ENCODE assay signal across 9 cellular contexts in the genomic region with DNA sequence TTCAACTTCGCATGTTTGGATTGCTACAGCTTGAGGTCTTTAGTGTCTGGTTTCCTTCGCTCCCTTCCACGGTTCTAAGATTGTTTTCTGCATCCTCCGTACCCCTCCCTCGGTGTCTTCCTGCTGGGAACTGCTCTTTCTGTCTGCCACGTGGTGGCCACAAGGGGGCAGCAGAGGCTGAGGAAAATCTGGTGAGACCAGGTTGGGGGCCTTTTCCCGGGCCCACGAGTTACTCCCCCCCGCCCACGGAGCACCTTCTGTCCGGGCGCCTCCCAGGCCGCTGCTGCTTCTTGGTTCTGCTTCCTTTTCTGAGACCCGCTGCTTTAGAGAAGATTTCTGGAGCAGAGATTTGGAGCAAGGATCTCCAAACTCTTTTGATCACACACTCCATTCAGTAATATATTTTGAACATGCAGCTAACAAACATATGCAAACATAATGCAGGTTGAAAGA. TPM values are rescaled to one million over a fixed set of nuclear protein-coding genes. Genes with fewer than 3 reads are reported as not detected.
DNase-seq lines count a peak whose midpoint lies in the region; ATAC-seq, FAIRE-seq and TF ChIP-seq lines count a peak whose summit lies in the region.
"Had no signal": no experiment of that assay in that cellular context is flagged by ENCODE, and none has a peak within 500 bp of the region (broad histone marks: within the 10 kb centered on the region; RNA-seq: fewer than 3 reads in every experiment).

No MANE protein-coding gene starts in this region.

- DNase-seq in COLO668 (lab: John Stamatoyannopoulos, UW; ENCODE audit: unreplicated experiment) (peak; percentile 19), HL-60 (ENCODE audit: low read depth in 1 of 2, low spot score in 1 of 2) (peak; percentile 43 to 61), SJCRH30 (peak; percentile 71 to 85), globus pallidus (ENCODE audit: low spot score) (peak; percentile 62), pancreas (peak; percentile 50 to 87 (median 70)), testis (peak; percentile 90), NCI-H1092 (lab: John Stamatoyannopoulos, UW) (no peak)
- DNase-seq in activated naive CD4-positive, alpha-beta T cell (lab: John Stamatoyannopoulos, UW), result peak; percentile 21 to 68 (median 57)

- ATAC-seq in pancreas, result peak; percentile 72 to 97 (median 90)

- H3K9me3 ChIP-seq in SJCRH30 (replicated peaks) (no peaks in the 10 kb centered on the region; the same call in 1 of the 2 replicates), pancreas (no peaks in the 10 kb centered on the region), testis (no peaks in the 10 kb centered on the region)

- H3K36me3 ChIP-seq in SJCRH30 (no peaks in the 10 kb centered on the region), pancreas (no peaks in the 10 kb centered on the region), testis (ENCODE audit: low read depth, missing control alignments) (no peaks in the 10 kb centered on the region)

- intact Hi-C loops in pancreas (cut with DNase I), result loop anchor here in 1 of 3 donors (10.0 kb wide), 2 partner anchors 150 to 550 kb away; no protein-coding TSS in a partner anchor
- intact Hi-C loops in testis (cut with DNase I; ENCODE audit: low total_unique reads), result loop anchor here (10.0 kb wide), 1 partner anchor 170 kb away; no protein-coding TSS in a partner anchor

- no peak for FAIRE-seq in pancreas (lab: Jason Lieb, UNC)
- FAIRE-seq: endometrium had no signal

- no peak overlapping the region for H3K4me3 ChIP-seq in HL-60 (replicated peaks; ENCODE audit: insufficient read depth, low read length)
- no peak overlapping the region for H3K4me3 ChIP-seq in SJCRH30
- no peak overlapping the region for H3K4me3 ChIP-seq in pancreas
- H3K4me3 ChIP-seq in testis, result no peak overlapping the region

- no peaks in the 10 kb centered on the region for H3K4me1 ChIP-seq in SJCRH30
- H3K4me1 ChIP-seq in pancreas, result no peaks in the 10 kb centered on the region
- H3K4me1 ChIP-seq in testis, result peaks cover 5% of the 10 kb centered on the region

- H3K27me3 ChIP-seq in HL-60 (ENCODE audit: insufficient read depth, poor library complexity, severe bottlenecking) (peaks cover 2% of the 10 kb centered on the region), SJCRH30 (no peaks in the 10 kb centered on the region), pancreas (no peaks in the 10 kb centered on the region), testis (no peaks in the 10 kb centered on the region)

- TF ChIP-seq POLR2A in testis (IDR thresholded peaks at IDR 0.05), result no peak

- WGBS in pancreas, 2 donors, result 0 to 1% methylated on average over 14 of the region's 14 CpGs
- 0 to 2% methylated on average over 14 of the region's 14 CpGs for WGBS in testis, 2 donors

- TF ChIP-seq CTCF in HL-60 (IDR thresholded peaks at IDR 0.05; ENCODE audit: insufficient read depth, low read length) (peak; percentile 77), pancreas (IDR thresholded peaks at IDR 0.05) (peak; percentile 79 to 91 (median 88)), testis (IDR thresholded peaks at IDR 0.05) (peak; percentile 89 to 95 (median 94))

- H3K27ac ChIP-seq in HL-60 (replicated peaks), result no peak overlapping the region
- no peak overlapping the region for H3K27ac ChIP-seq in SJCRH30
- no peak overlapping the region for H3K27ac ChIP-seq in pancreas
- peak overlapping the region; percentile 44 to 66 for H3K27ac ChIP-seq in testis

RNA-seq across cellular contexts. Expression of a gene that starts 21.1 kb away (rescaled TPM):
- total RNA-seq in SJCRH30 (2014; rRNA removed; shearing (Covaris generic)), result 4.1 and 4.9 TPM in 2 replicates
- total RNA-seq in pancreas, result 1 to 10 TPM; 3.1 to 7.1 (median 4.7) TPM
- 10 to 100 TPM; 27.4 to 45.2 TPM for polyA plus RNA-seq in pancreas
- total RNA-seq in testis, result 10 to 100 TPM; 15.2 to 26.9 TPM
- polyA plus RNA-seq in testis (ENCODE audit: insufficient read depth, low read depth, low replicate concordance), result 12.4 TPM

RNA-seq across cellular contexts. Expression of a gene that starts 52.5 kb away (rescaled TPM):
- 2.8 and 3.6 TPM in 2 replicates for total RNA-seq in SJCRH30 (2014; rRNA removed; shearing (Covaris generic))
- total RNA-seq in pancreas (10 to 100 TPM in 1 of 6 donors, 1 to 10 TPM in 3, under 1 TPM in 2; 0.59 to 10.1 (median 2.9) TPM), testis (1 to 10 TPM; 5.4 to 7.7 TPM)
- polyA plus RNA-seq in pancreas (1 to 10 TPM; 5.2 to 5.4 TPM), testis (ENCODE audit: insufficient read depth, low read depth, low replicate concordance) (11.3 TPM)

RNA-seq across cellular contexts. Expression of a gene that starts 55.0 kb away (rescaled TPM):
- total RNA-seq in SJCRH30 (2014; rRNA removed; shearing (Covaris generic)), result 39.4 and 41.7 TPM in 2 replicates
- 10 to 100 TPM; 20.4 to 45.7 (median 26.1) TPM for total RNA-seq in pancreas
- polyA plus RNA-seq in pancreas, result 10 to 100 TPM; 45.9 to 56.3 TPM
- 100 to 1,000 TPM in 1 of 2 donors, 10 to 100 TPM in 1; 97.9 to 111 TPM for total RNA-seq in testis
- 65.0 TPM for polyA plus RNA-seq in testis (ENCODE audit: insufficient read depth, low read depth, low replicate concordance)

Comparison
In these comparisons a context has a peak if more than half of its experiments do, and no peak if none do; other contexts are left out.
1. H3K27ac ChIP-seq: peak in testis (2 of 2); none in HL-60 (single experiment), SJCRH30 (single experiment) and pancreas (0 of 4).
2. Peak in every context shown above with its lines, with median percentiles within 50 percentile points of each other: CTCF ChIP-seq.